ENCODE assay signal across 17 cellular contexts in the genomic region with DNA sequence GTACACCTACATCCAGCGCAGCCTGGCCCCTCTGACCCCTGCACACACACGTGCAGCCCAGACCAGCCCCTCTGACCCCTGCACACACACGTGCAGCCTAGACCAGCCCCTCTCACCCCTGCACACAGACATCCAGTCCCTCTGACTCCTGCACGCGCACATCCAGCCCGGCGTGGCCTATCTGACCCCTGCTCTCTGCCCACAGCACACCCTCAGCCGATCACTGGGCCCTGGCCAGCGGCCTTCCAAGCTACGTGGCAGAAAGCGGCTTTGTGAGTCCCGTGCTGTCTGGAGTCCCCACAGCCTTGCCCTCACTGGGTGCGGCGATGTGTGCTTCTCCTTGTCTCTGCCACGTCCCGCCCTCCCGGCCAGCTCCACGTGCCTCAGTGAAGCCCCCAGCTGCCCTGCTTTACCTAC. TPM values are rescaled to one million over a fixed set of nuclear protein-coding genes. Genes with fewer than 3 reads are reported as not detected.
"Had no signal": no experiment of that assay in that cellular context is flagged by ENCODE, and none has a peak within 500 bp of the region (broad histone marks: within the 10 kb centered on the region; RNA-seq: fewer than 3 reads in every experiment).

No MANE protein-coding gene starts in this region.

- H3K4me3 ChIP-seq: esophagus muscularis mucosa, hepatocyte, left ventricle myocardium inferior, suprapubic skin, upper lobe of left lung had no signal

- H3K9me3 ChIP-seq: esophagus muscularis mucosa, left ventricle myocardium inferior, SK-N-SH, suprapubic skin, upper lobe of left lung had no signal

- H3K36me3 ChIP-seq: esophagus muscularis mucosa, left ventricle myocardium inferior, suprapubic skin, upper lobe of left lung had no signal

- H3K27ac Mint-ChIP-seq: activated naive CD8-positive, alpha-beta T cell treated with anti-CD3 and anti-CD28 coated beads, Interleukin-2, amount 50 U/mL, for 24 hours; stimulated activated naive B cell treated with anti-CD40 and anti-IgM and Interleukin-4, amounts not matched to agents 10 μg/mL and 1 μg/mL and 100 μg/mL, for 72 hours; T-cell had no signal

- H3K27me3 ChIP-seq: hepatocyte had no signal

- H3K27ac ChIP-seq: esophagus muscularis mucosa, hepatocyte, left ventricle myocardium inferior, parathyroid adenoma, suprapubic skin, upper lobe of left lung had no signal

- H3K4me1 ChIP-seq: parathyroid adenoma had no signal

- DNase-seq: activated CD4-positive, alpha-beta T cell treated with anti-CD3 and anti-CD28 coated beads, Interleukin-2, amount 50 U/mL, for 1 hour; activated CD8-positive, alpha-beta memory T cell treated with anti-CD3 and anti-CD28 coated beads for 24 hours; activated naive CD8-positive, alpha-beta T cell treated with anti-CD3 and anti-CD28 coated beads, Interleukin-2, amount 50 U/mL, for 24 hours; left ventricle myocardium inferior; SK-N-SH; stimulated activated CD4-positive, alpha-beta T cell treated with anti-CD3 and anti-CD28 coated beads, Interleukin-4, amount 100 ng/mL, for 1 hour; stimulated activated naive B cell treated with anti-CD40 and anti-IgM and Interleukin-4, amounts not matched to agents 10 μg/mL and 1 μg/mL and 100 μg/mL, for 72 hours; T-cell; T-helper 9 cell had no signal

- H3K4me1 Mint-ChIP-seq: activated naive CD8-positive, alpha-beta T cell treated with anti-CD3 and anti-CD28 coated beads, Interleukin-2, amount 50 U/mL, for 24 hours had no signal

- H3K9me3 Mint-ChIP-seq: activated naive CD8-positive, alpha-beta T cell treated with anti-CD3 and anti-CD28 coated beads, Interleukin-2, amount 50 U/mL, for 24 hours; T-cell had no signal

- H3K4me3 Mint-ChIP-seq: activated naive CD8-positive, alpha-beta T cell treated with anti-CD3 and anti-CD28 coated beads, Interleukin-2, amount 50 U/mL, for 24 hours; stimulated activated naive B cell treated with anti-CD40 and anti-IgM and Interleukin-4, amounts not matched to agents 10 μg/mL and 1 μg/mL and 100 μg/mL, for 72 hours; T-cell had no signal

- FAIRE-seq: astrocyte, bronchial epithelial cell, keratinocyte had no signal

RNA-seq across cellular contexts. Expression of a gene that starts 30.4 kb away (rescaled TPM):
- total RNA-seq: bronchial epithelial cell had no signal
